ENCODE assay signal across 9 cellular contexts in genomic region chr19:7595466-7596133, GRCh38. TPM values are rescaled to one million over a fixed set of nuclear protein-coding genes. Genes with fewer than 3 reads are reported as not detected.
A peak's percentile ranks its signal among the peaks of the same experiment; 100 is the strongest.
DNase-seq lines count a peak whose midpoint lies in the region; ATAC-seq and TF ChIP-seq lines count a peak whose summit lies in the region.
"Had no signal": no experiment of that assay in that cellular context is flagged by ENCODE, and none has a peak within 500 bp of the region (broad histone marks: within the 10 kb centered on the region; RNA-seq: fewer than 3 reads in every experiment).

Gene CAMSAP3, plus strand, starts transcription at chr19:7595863. Its CDS starts 140 bp downstream, at chr19:7596003.

- DNase-seq in cardiac muscle cell (ENCODE audit: low read depth in 1 of 2, low spot score in 1 of 2), result peak in 1 of 2 donors; percentile 83
- no peak for DNase-seq in Right ventricle myocardium inferior (ENCODE audit: missing footprints)
- DNase-seq in NCI-H2196 (lab: John Stamatoyannopoulos, UW; ENCODE audit: unreplicated experiment), result peak; percentile 77
- peak; percentile 51 for DNase-seq in activated CD8-positive, alpha-beta memory T cell treated with anti-CD3 and anti-CD28 coated beads, Interleukin-2, amount 50 U/mL, for 4 hours
- DNase-seq in fibroblast of villous mesenchyme (ENCODE audit: low read depth), result peak; percentile 5
- DNase-seq in osteoblast (ENCODE audit: insufficient read length, low spot score, missing footprints), result peak; percentile 62
- no peak for DNase-seq in mesenteric fat pad (ENCODE audit: low spot score)
- DNase-seq in putamen (ENCODE audit: low spot score), result no peak
- DNase-seq: DND-41 had no signal

- ATAC-seq in Right ventricle myocardium inferior, result no peak

- H3K27me3 ChIP-seq in cardiac muscle cell (peaks cover 20% of the 10 kb centered on the region), osteoblast (ENCODE audit: insufficient read depth, low read length) (peaks cover 21% of the 10 kb centered on the region)

- H3K4me2 ChIP-seq in osteoblast (ENCODE audit: insufficient read depth, low read length), result no peak within 1 kb of the TSS

- H3K9me3 ChIP-seq in cardiac muscle cell (ENCODE audit: low read depth) (no peaks in the 10 kb centered on the region), osteoblast (ENCODE audit: low read depth, low read length) (no peaks in the 10 kb centered on the region)

- no peaks in the 10 kb centered on the region for H3K4me1 ChIP-seq in cardiac muscle cell (ENCODE audit: low read depth)
- H3K4me1 ChIP-seq in osteoblast (ENCODE audit: insufficient read depth, low read length), result no peaks in the 10 kb centered on the region

- TF ChIP-seq CTCF in cardiac muscle cell (IDR thresholded peaks at IDR 0.05; ENCODE audit: low read depth, low read length) (no peak), fibroblast of villous mesenchyme (IDR thresholded peaks at IDR 0.05; ENCODE audit: insufficient read depth, low read depth, low read length) (no peak), osteoblast (IDR thresholded peaks at IDR 0.05; ENCODE audit: extremely low read depth, low read depth, low read length) (no peak)

- no peak within 1 kb of the TSS for H2AFZ ChIP-seq in osteoblast (ENCODE audit: low read length)

- H4K20me1 ChIP-seq in osteoblast (ENCODE audit: insufficient read depth, low read length), result no peaks in the 10 kb centered on the region

- H3K36me3 ChIP-seq in cardiac muscle cell (no peaks in the 10 kb centered on the region), osteoblast (ENCODE audit: insufficient read depth, low read length) (no peaks in the 10 kb centered on the region)

- intact Hi-C loops in Right ventricle myocardium inferior (cut with DNase I), result no loop called here

- no peaks in the 10 kb centered on the region for H3K79me2 ChIP-seq in osteoblast (ENCODE audit: insufficient read depth, low read length)

- peak within 1 kb of the TSS; percentile 72 for H3K4me3 ChIP-seq in cardiac muscle cell
- no peak within 1 kb of the TSS for H3K4me3 ChIP-seq in fibroblast of villous mesenchyme (ENCODE audit: low read depth, low read length)
- no peak within 1 kb of the TSS for H3K4me3 ChIP-seq in osteoblast (ENCODE audit: insufficient read depth, low read length)

- H3K27ac ChIP-seq in cardiac muscle cell (no peak within 1 kb of the TSS), osteoblast (ENCODE audit: low read depth, low read length) (no peak within 1 kb of the TSS)

RNA-seq across cellular contexts. Expression of gene CAMSAP3, which starts in this region (rescaled TPM):
- total RNA-seq in cardiac muscle cell (10.6 and 10.8 TPM in 2 replicates), Right ventricle myocardium inferior (1.9 TPM), fibroblast of villous mesenchyme (not detected in 2 replicates), osteoblast (not detected in 2 replicates), mesenteric fat pad (0.32 TPM)
- polyA plus RNA-seq in cardiac muscle cell, result 10.4 and 13.5 TPM in 2 replicates

Comparison
In these comparisons a context has a peak if more than half of its experiments do, and no peak if none do; other contexts are left out.
1. Peak in DNase-seq in fibroblast of villous mesenchyme; RNA of the gene not detected or under 1 TPM.
2. Peak in DNase-seq in osteoblast; RNA of the gene not detected or under 1 TPM.
3. DNase-seq: peak in NCI-H2196 (single experiment) and activated CD8-positive, alpha-beta memory T cell treated with anti-CD3 and anti-CD28 coated beads, Interleukin-2, amount 50 U/mL, for 4 hours (single experiment); none in Right ventricle myocardium inferior (single experiment), mesenteric fat pad (single experiment) and putamen (single experiment).